19 cellular contexts compared by ENCODE assay signal in the genomic region with DNA sequence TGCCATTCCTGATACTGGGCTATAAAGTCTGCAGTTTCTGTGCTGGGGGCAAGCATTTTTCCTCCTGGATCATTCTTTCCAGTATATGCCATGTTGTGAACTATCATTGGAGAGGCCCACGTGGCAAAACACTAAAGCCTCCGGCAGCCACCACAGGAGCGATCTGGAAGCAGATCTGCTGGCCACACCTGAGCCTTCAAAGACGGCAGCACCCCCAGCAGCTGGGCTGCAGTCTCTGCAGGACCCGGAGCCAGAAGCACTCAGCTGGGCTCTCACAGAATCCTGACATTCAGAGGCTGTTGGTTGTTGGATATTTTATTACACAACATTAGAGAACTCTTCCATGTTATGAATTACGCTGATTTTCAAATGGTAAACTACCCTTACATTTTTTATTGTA.
"Had no signal": no experiment of that assay in that cellular context is flagged by ENCODE, and none has a peak within 500 bp of the region (broad histone marks: within the 10 kb centered on the region; RNA-seq: fewer than 3 reads in every experiment).

No MANE protein-coding gene starts in this region.

- H3K9ac ChIP-seq: neural progenitor cell had no signal

- H3K27me3 Mint-ChIP-seq: activated naive CD8-positive, alpha-beta T cell had no signal

- H2AFZ ChIP-seq: neural progenitor cell had no signal

- H3K4me3 Mint-ChIP-seq: activated B cell treated with CpG ODN at 0.5 μM for 24 hours; activated CD8-positive, alpha-beta T cell treated with anti-CD3 and anti-CD28 coated beads for 36 hours; activated naive CD8-positive, alpha-beta T cell; activated T-cell treated with anti-CD3 and anti-CD28 coated beads, Interleukin-2, amount 50 U/mL, for 4 hours; neural progenitor cell; stimulated activated naive B cell treated with anti-CD40 and anti-IgM and Interleukin-4, amounts not matched to agents 10 μg/mL and 1 μg/mL and 100 μg/mL, for 72 hours had no signal

- H3K4me3 ChIP-seq: dorsolateral prefrontal cortex, gastroesophageal sphincter, lung, neural progenitor cell, pancreas, tibial nerve, uterus had no signal

- H3K27ac ChIP-seq: dorsolateral prefrontal cortex, gastroesophageal sphincter, neural progenitor cell, pancreas, tibial nerve, uterus had no signal

- H3K27ac Mint-ChIP-seq: activated B cell treated with CpG ODN at 0.5 μM for 24 hours; activated CD8-positive, alpha-beta T cell treated with anti-CD3 and anti-CD28 coated beads for 36 hours; activated naive CD8-positive, alpha-beta T cell; neural progenitor cell; stimulated activated naive B cell treated with anti-CD40 and anti-IgM and Interleukin-4, amounts not matched to agents 10 μg/mL and 1 μg/mL and 100 μg/mL, for 72 hours had no signal

- H3K4me1 Mint-ChIP-seq: activated B cell treated with CpG ODN at 0.5 μM for 24 hours; stimulated activated naive B cell treated with anti-CD40 and anti-IgM and Interleukin-4, amounts not matched to agents 10 μg/mL and 1 μg/mL and 100 μg/mL, for 72 hours had no signal

- H3K4me1 ChIP-seq: gastroesophageal sphincter, pancreas, tibial nerve, uterus had no signal

- ATAC-seq: activated CD8-positive, alpha-beta T cell treated with anti-CD3 and anti-CD28 coated beads for 36 hours; activated T-cell treated with anti-CD3 and anti-CD28 coated beads, Interleukin-2, amount 50 U/mL, for 4 hours; gastroesophageal sphincter; left colon; pancreas; stimulated activated naive B cell treated with anti-CD40 and anti-IgM and Interleukin-4, amounts not matched to agents 10 μg/mL and 1 μg/mL and 100 μg/mL, for 72 hours had no signal

- H3K27me3 ChIP-seq: neural progenitor cell, pancreas, tibial nerve, uterus had no signal

- H3K9me3 ChIP-seq: pancreas, uterus had no signal

- DNase-seq: activated B cell treated with CpG ODN at 0.5 μM for 24 hours; activated CD4-positive, alpha-beta T cell treated with anti-CD3 and anti-CD28 coated beads for 48 hours; activated CD8-positive, alpha-beta T cell treated with anti-CD3 and anti-CD28 coated beads for 36 hours; activated effector memory CD4-positive, alpha-beta T cell treated with anti-CD3 and anti-CD28 coated beads, Interleukin-2, amount 50 U/mL, for 16 hours; activated T-cell treated with anti-CD3 and anti-CD28 coated beads, Interleukin-2, amount 50 U/mL, for 4 hours; amniotic stem cell; dorsolateral prefrontal cortex; erythroblast; left colon; pancreas; stimulated activated CD4-positive, alpha-beta T cell treated with anti-CD3 and anti-CD28 coated beads, Interleukin-12 subunit alpha, Interleukin-12 subunit beta, amount 100 ng/mL, for 4 hours; stimulated activated CD4-positive, alpha-beta T cell treated with anti-CD3 and anti-CD28 coated beads, Interleukin-2, amount 100 ng/mL, for 24 hours; stimulated activated naive B cell treated with anti-CD40 and anti-IgM and Interleukin-4, amounts not matched to agents 10 μg/mL and 1 μg/mL and 100 μg/mL, for 72 hours; uterus had no signal

- H3K36me3 ChIP-seq: gastroesophageal sphincter, neural progenitor cell, pancreas, tibial nerve, uterus had no signal

- H3K36me3 Mint-ChIP-seq: stimulated activated naive B cell treated with anti-CD40 and anti-IgM and Interleukin-4, amounts not matched to agents 10 μg/mL and 1 μg/mL and 100 μg/mL, for 72 hours had no signal

- H3K4me2 ChIP-seq: neural progenitor cell had no signal
